25 cellular contexts compared by ENCODE assay signal in genomic region chr9:10704720-10705119, GRCh38.
DNase-seq lines count a peak whose midpoint lies in the region; ATAC-seq and TF ChIP-seq lines count a peak whose summit lies in the region.
"Had no signal": no experiment of that assay in that cellular context is flagged by ENCODE, and none has a peak within 500 bp of the region (broad histone marks: within the 10 kb centered on the region; RNA-seq: fewer than 3 reads in every experiment).

No MANE protein-coding gene starts in this region.

- no peaks in the 10 kb centered on the region for H3K4me1 ChIP-seq in mesenchymal stem cell (ENCODE audit: control insufficient read depth, insufficient read depth, low read depth, low read length)
- H3K4me1 ChIP-seq in right lobe of liver = no peaks in the 10 kb centered on the region
- H3K4me1 ChIP-seq: pancreas had no signal

- H3K27me3 ChIP-seq in mesenchymal stem cell (ENCODE audit: control insufficient read depth in 1 of 2, insufficient read depth in 1 of 2, low read length in 2 of 2) = no peaks in the 10 kb centered on the region
- no peaks in the 10 kb centered on the region for H3K27me3 ChIP-seq in right lobe of liver
- H3K27me3 ChIP-seq: pancreas had no signal

- H3K18ac ChIP-seq in mesenchymal stem cell (ENCODE audit: low read depth in 1 of 2, low read length in 2 of 2) = no peak overlapping the region

- no peak overlapping the region for H2AFZ ChIP-seq in mesenchymal stem cell (ENCODE audit: low read depth, low read length)

- no peak for ATAC-seq in HG03439 (IDR thresholded peaks at IDR 0.05; ENCODE audit: unreplicated experiment)
- ATAC-seq in right lobe of liver = no peak
- ATAC-seq: activated T-cell treated with anti-CD3 and anti-CD28 coated beads, Interleukin-2, amount 50 U/mL, for 72 hours; HepG2; natural killer cell; pancreas; Right ventricle myocardium inferior had no signal

- no peak overlapping the region for H3K9ac ChIP-seq in mesenchymal stem cell (ENCODE audit: low read length)

- no peak overlapping the region for H2AK5ac ChIP-seq in mesenchymal stem cell (ENCODE audit: low read length, severe bottlenecking)

- no peak for TF ChIP-seq CTCF in right lobe of liver (IDR thresholded peaks at IDR 0.05)

- H3K4me2 ChIP-seq in mesenchymal stem cell (ENCODE audit: low read length, poor library complexity, severe bottlenecking) = no peak overlapping the region

- TF ChIP-seq POLR2A in right lobe of liver (IDR thresholded peaks at IDR 0.05) = no peak

- H3K14ac ChIP-seq in mesenchymal stem cell (ENCODE audit: low read length in 2 of 2) = no peak overlapping the region

- intact Hi-C loops in right lobe of liver (cut with DNase I) = no loop called here

- H3K4me3 ChIP-seq in mesenchymal stem cell (ENCODE audit: insufficient read depth in 1 of 2, low read depth in 1 of 2, low read length in 2 of 2) (no peak overlapping the region), right lobe of liver (no peak overlapping the region)
- H3K4me3 ChIP-seq: pancreas, thoracic aorta had no signal

- H4K91ac ChIP-seq in mesenchymal stem cell (ENCODE audit: low read length) = no peak overlapping the region

- peaks cover 5% of the 10 kb centered on the region for H3K9me3 ChIP-seq in mesenchymal stem cell (ENCODE audit: control insufficient read depth, low read length)
- H3K9me3 ChIP-seq in right lobe of liver = no peaks in the 10 kb centered on the region
- H3K9me3 ChIP-seq: pancreas, thoracic aorta had no signal

- no peak overlapping the region for H3K4ac ChIP-seq in mesenchymal stem cell (ENCODE audit: low read depth in 1 of 2, low read length in 2 of 2)

- H3K36me3 ChIP-seq in mesenchymal stem cell (ENCODE audit: control insufficient read depth in 1 of 2, insufficient read depth in 2 of 2, low read depth in 1 of 2, low read length in 2 of 2) (no peaks in the 10 kb centered on the region), right lobe of liver (no peaks in the 10 kb centered on the region)
- H3K36me3 ChIP-seq: pancreas, thoracic aorta had no signal

- no peak overlapping the region for H2BK15ac ChIP-seq in mesenchymal stem cell (ENCODE audit: low read depth, poor library complexity, severe bottlenecking)

- H2BK120ac ChIP-seq in mesenchymal stem cell (ENCODE audit: low read depth, low read length) = no peak overlapping the region

- no peaks in the 10 kb centered on the region for H3K79me1 ChIP-seq in mesenchymal stem cell (replicated peaks; ENCODE audit: low read length, poor library complexity, severe bottlenecking)

- H3K27ac ChIP-seq in mesenchymal stem cell (ENCODE audit: low read length, poor library complexity, severe bottlenecking) (no peak overlapping the region), right lobe of liver (no peak overlapping the region)
- H3K27ac ChIP-seq: C4-2B, pancreas, thoracic aorta had no signal

- no peak overlapping the region for H2BK5ac ChIP-seq in mesenchymal stem cell (ENCODE audit: low read depth, low read length, poor library complexity, severe bottlenecking)

- no peak overlapping the region for H3K23ac ChIP-seq in mesenchymal stem cell (ENCODE audit: low read length in 2 of 2)

- H4K8ac ChIP-seq in mesenchymal stem cell (ENCODE audit: low read length) = no peak overlapping the region

- DNase-seq in H4 (ENCODE audit: low spot score) = peak; percentile 1
- peak; percentile 76 for DNase-seq in amniotic epithelial cell (ENCODE audit: low read depth)
- DNase-seq in foreskin melanocyte = peak; percentile 44
- peak; percentile 73 for DNase-seq in mesenchymal stem cell
- DNase-seq in stimulated activated CD4-positive, alpha-beta T cell treated with anti-CD3 and anti-CD28 coated beads, Interleukin-2, amount 100 ng/mL, for 48 hours = no peak
- no peak for DNase-seq in Kasumi-1 (lab: John Stamatoyannopoulos, UW)
- no peak for DNase-seq in right lobe of liver
- DNase-seq: activated CD4-positive, alpha-beta T cell treated with anti-CD3 and anti-CD28 coated beads for 1 hour; activated CD8-positive, alpha-beta memory T cell treated with anti-CD3 and anti-CD28 coated beads for 24 hours; activated naive CD4-positive, alpha-beta T cell treated with anti-CD3 and anti-CD28 coated beads, Interleukin-2, amount 50 U/mL, for 16 hours; activated T-cell treated with anti-CD3 and anti-CD28 coated beads, Interleukin-2, amount 50 U/mL, for 72 hours; aorta; DMS 273 treated with DMSO at 0.1 percent for 48 hours; H7; natural killer cell; NCI-H1436 treated with DMSO at 0.1 percent for 48 hours; NCI-H526; pancreas; stimulated activated CD4-positive, alpha-beta T cell treated with anti-CD3 and anti-CD28 coated beads, Interleukin-1b, Interleukin-23, amount 100 ng/mL, for 48 hours; stimulated activated naive CD4-positive, alpha-beta T cell had no signal

- H2BK12ac ChIP-seq in mesenchymal stem cell (ENCODE audit: low read length in 2 of 2) = no peak overlapping the region

Comparison
In these comparisons a context has a peak if more than half of its experiments do, and no peak if none do; other contexts are left out.
1. DNase-seq: peak in H4 (single experiment), amniotic epithelial cell (single experiment), foreskin melanocyte (single experiment) and mesenchymal stem cell (single experiment); none in stimulated activated CD4-positive, alpha-beta T cell treated with anti-CD3 and anti-CD28 coated beads, Interleukin-2, amount 100 ng/mL, for 48 hours (0 of 2), Kasumi-1 (0 of 2) and right lobe of liver (0 of 3).